12 cellular contexts compared by ENCODE assay signal in the genomic region with DNA sequence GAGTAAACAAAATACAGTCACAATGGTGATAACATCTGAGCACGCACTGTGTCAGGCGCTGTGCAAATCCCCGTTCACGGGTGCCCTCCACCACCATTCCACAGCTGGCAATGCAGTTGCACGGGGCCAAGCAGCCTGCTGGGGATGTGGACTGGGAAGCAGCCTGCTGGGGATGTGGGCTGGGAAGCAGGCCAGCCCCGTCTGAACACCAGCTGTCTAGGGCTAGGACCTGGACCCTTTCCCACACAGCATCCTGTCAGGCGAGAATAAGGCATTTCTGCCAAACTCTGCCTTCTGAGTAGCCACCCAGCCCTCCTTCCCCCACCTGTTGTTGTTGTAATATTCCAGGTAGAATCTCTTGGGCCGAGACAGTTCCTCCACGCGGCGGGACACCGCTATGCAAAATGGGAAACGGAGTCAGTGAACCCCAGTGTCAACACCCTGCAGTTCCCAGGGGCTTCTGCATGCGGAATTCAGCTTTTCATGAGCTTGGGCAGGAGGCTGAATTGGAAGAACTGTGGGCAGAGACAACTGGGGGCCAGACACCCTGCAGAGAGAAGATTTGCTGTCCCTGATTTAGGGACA. TPM values are rescaled to one million over a fixed set of nuclear protein-coding genes. Genes with fewer than 3 reads are reported as not detected.
DNase-seq lines count a peak whose midpoint lies in the region; ATAC-seq and TF ChIP-seq lines count a peak whose summit lies in the region.
"Had no signal": no experiment of that assay in that cellular context is flagged by ENCODE, and none has a peak within 500 bp of the region (broad histone marks: within the 10 kb centered on the region; RNA-seq: fewer than 3 reads in every experiment).

No MANE protein-coding gene starts in this region.

- H3K36me3 ChIP-seq in lower lobe of right lung = no peaks in the 10 kb centered on the region

- TF ChIP-seq CTCF in AG09309 (IDR thresholded peaks at IDR 0.05; ENCODE audit: control insufficient read depth, insufficient read depth, low read depth, low read length, missing control alignments) (no peak), LNCaP clone FGC (IDR thresholded peaks at IDR 0.05; ENCODE audit: control insufficient read depth, extremely low read depth, insufficient read depth) (no peak), lower lobe of right lung (IDR thresholded peaks at IDR 0.05) (no peak)

- no peaks in the 10 kb centered on the region for H3K4me1 Mint-ChIP-seq in activated naive CD8-positive, alpha-beta T cell treated with anti-CD3 and anti-CD28 coated beads for 36 hours
- H3K4me1 Mint-ChIP-seq: CD8-positive, alpha-beta memory T cell; GM23338 had no signal

- peaks cover 29% of the 10 kb centered on the region for H3K27me3 ChIP-seq in lower lobe of right lung (ENCODE audit: low read depth)

- no peaks in the 10 kb centered on the region for H3K36me3 Mint-ChIP-seq in activated naive CD8-positive, alpha-beta T cell treated with anti-CD3 and anti-CD28 coated beads for 36 hours
- H3K36me3 Mint-ChIP-seq: CD8-positive, alpha-beta memory T cell had no signal

- H3K9me3 ChIP-seq in lower lobe of right lung = no peaks in the 10 kb centered on the region

- H3K4me1 ChIP-seq in lower lobe of right lung = peaks cover 7% of the 10 kb centered on the region

- H3K4me3 ChIP-seq in AG09309 (ENCODE audit: control insufficient read depth, low read depth, low read length) (no peak overlapping the region), LNCaP clone FGC (ENCODE audit: low read depth, low read length) (no peak overlapping the region), lower lobe of right lung (no peak overlapping the region)
- H3K4me3 ChIP-seq: GM23338 had no signal

- ATAC-seq in lower lobe of right lung = peak; percentile 42 to 51
- ATAC-seq in GM21825 (IDR thresholded peaks at IDR 0.05; ENCODE audit: unreplicated experiment) = no peak
- ATAC-seq: GM23338 had no signal

- H3K27ac ChIP-seq in lower lobe of right lung = no peak overlapping the region

- no peak overlapping the region for H3K4me3 Mint-ChIP-seq in activated naive CD8-positive, alpha-beta T cell treated with anti-CD3 and anti-CD28 coated beads for 36 hours
- H3K4me3 Mint-ChIP-seq: CD8-positive, alpha-beta memory T cell; GM23338 had no signal

- peaks cover 56% of the 10 kb centered on the region for H3K27me3 Mint-ChIP-seq in activated naive CD8-positive, alpha-beta T cell treated with anti-CD3 and anti-CD28 coated beads for 36 hours

- no peaks in the 10 kb centered on the region for H3K9me3 Mint-ChIP-seq in activated naive CD8-positive, alpha-beta T cell treated with anti-CD3 and anti-CD28 coated beads for 36 hours
- H3K9me3 Mint-ChIP-seq: CD8-positive, alpha-beta memory T cell had no signal

- intact Hi-C loops in lower lobe of right lung (cut with DNase I) = no loop called here

- no peak overlapping the region for H3K27ac Mint-ChIP-seq in activated naive CD8-positive, alpha-beta T cell treated with anti-CD3 and anti-CD28 coated beads for 36 hours
- H3K27ac Mint-ChIP-seq: GM23338 had no signal

- peak; percentile 17 for DNase-seq in AG09309 (ENCODE audit: low read depth)
- peak; percentile 26 for DNase-seq in LNCaP clone FGC (ENCODE audit: low read depth)
- peak; percentile 65 for DNase-seq in cerebellum (ENCODE audit: low spot score)
- DNase-seq in lower lobe of right lung = no peak
- DNase-seq in NCI-H146 treated with DMSO at 0.1 percent for 48 hours (lab: John Stamatoyannopoulos, UW; ENCODE audit: unreplicated experiment) = no peak
- no peak for DNase-seq in activated T-cell treated with anti-CD3 and anti-CD28 coated beads for 4 hours
- DNase-seq in activated naive CD8-positive, alpha-beta T cell treated with anti-CD3 and anti-CD28 coated beads for 36 hours = no peak
- DNase-seq: activated T-cell treated with anti-CD3 and anti-CD28 coated beads, Interleukin-2, amount 50 U/mL, for 48 hours; CD8-positive, alpha-beta memory T cell; cortex of kidney had no signal

RNA-seq across cellular contexts. Expression of gene MIER2, which starts 27.8 kb away (rescaled TPM):
- total RNA-seq in cerebellum (9.9 TPM), lower lobe of right lung (39.4 TPM)
- total RNA-seq in activated naive CD8-positive, alpha-beta T cell treated with anti-CD3 and anti-CD28 coated beads for 36 hours = 10 to 100 TPM; 17.2 to 18.6 TPM

RNA-seq across cellular contexts. Expression of gene C2CD4C, which starts 36.5 kb away (rescaled TPM):
- total RNA-seq in cerebellum (7.5 TPM), lower lobe of right lung (2.2 TPM)
- total RNA-seq in activated naive CD8-positive, alpha-beta T cell treated with anti-CD3 and anti-CD28 coated beads for 36 hours = under 1 TPM; 0.12 to 0.19 TPM
- total RNA-seq: CD8-positive, alpha-beta memory T cell had no signal

Comparison
In these comparisons a context has a peak if more than half of its experiments do, and no peak if none do; other contexts are left out.
1. DNase-seq: peak in AG09309 (single experiment), LNCaP clone FGC (single experiment) and cerebellum (single experiment); none in lower lobe of right lung (single experiment), NCI-H146 treated with DMSO at 0.1 percent for 48 hours (single experiment), activated T-cell treated with anti-CD3 and anti-CD28 coated beads for 4 hours (single experiment) and activated naive CD8-positive, alpha-beta T cell treated with anti-CD3 and anti-CD28 coated beads for 36 hours (single experiment).